ENCODE assay signal across 1 cellular context in genomic region chr9:133782157-133783130, GRCh38.
TF ChIP-seq lines count a peak whose summit lies in the region.

No MANE protein-coding gene starts in this region.

TF ChIP-seq in GM23338, 12 proteins besides CTCF, POLR2A, EP300 and RAD21 (continued from another document):
- TF ChIP-seq ZNF462 (CRISPR knock-in tag; IDR thresholded peaks at IDR 0.05) (no peak), NANOG (IDR thresholded peaks at IDR 0.05; ENCODE audit: borderline replicate concordance) (no peak), CREB1 (CRISPR knock-in tag; IDR thresholded peaks at IDR 0.05; ENCODE audit: low read depth) (no peak), REST (IDR thresholded peaks at IDR 0.05; ENCODE audit: unreplicated experiment) (no peak), ZNF114 (CRISPR knock-in tag; IDR thresholded peaks at IDR 0.05) (no peak), JUNB (IDR thresholded peaks at IDR 0.05; ENCODE audit: unreplicated experiment) (no peak), EZH2 (IDR thresholded peaks at IDR 0.05; ENCODE audit: low read depth, unreplicated experiment) (no peak), ZNF331 (CRISPR knock-in tag; IDR thresholded peaks at IDR 0.05; ENCODE audit: low read depth) (no peak), POLR2AphosphoS5 (IDR thresholded peaks at IDR 0.05; ENCODE audit: low read depth) (no peak), STAT1 (IDR thresholded peaks at IDR 0.05; ENCODE audit: unreplicated experiment) (no peak), EZH2phosphoT487 (IDR thresholded peaks at IDR 0.05; ENCODE audit: unreplicated experiment) (no peak)
